In genomic region chr6:143408151-143408786, GRCh38 we compare ENCODE assay signal across 18 cellular contexts.
"Had no signal": no experiment of that assay in that cellular context is flagged by ENCODE, and none has a peak within 500 bp of the region (broad histone marks: within the 10 kb centered on the region; RNA-seq: fewer than 3 reads in every experiment).

No MANE protein-coding gene starts in this region.

- DNase-seq: activated CD4-positive, alpha-beta T cell treated with anti-CD3 and anti-CD28 coated beads, Interleukin-2, amount 50 U/mL, for 1 hour; activated naive CD4-positive, alpha-beta T cell; activated naive CD8-positive, alpha-beta T cell treated with anti-CD3 and anti-CD28 coated beads, Interleukin-2, amount 10 ng/mL, durations not matched to agents 7 days and 5 days; dermis blood vessel endothelial cell; effector memory CD8-positive, alpha-beta T cell; gastrocnemius medialis; heart left ventricle; immature natural killer cell; left colon; lower lobe of right lung; nephron progenitor cell; occipital lobe; sigmoid colon; stimulated activated CD4-positive, alpha-beta T cell treated with anti-CD3 and anti-CD28 coated beads, Interleukin-1b, Interleukin-23, amount 100 ng/mL, for 48 hours; stomach; testis; upper lobe of right lung had no signal

- H3K4me3 ChIP-seq: gastrocnemius medialis, heart left ventricle, lower lobe of right lung, sigmoid colon, stomach, testis, upper lobe of right lung had no signal

- H3K4me1 ChIP-seq: gastrocnemius medialis, heart left ventricle, lower lobe of right lung, sigmoid colon, testis, upper lobe of right lung had no signal

- H3K36me3 ChIP-seq: gastrocnemius medialis, heart left ventricle, lower lobe of right lung, sigmoid colon, stomach, upper lobe of right lung had no signal

- H3K27ac ChIP-seq: epithelial cell of prostate, gastrocnemius medialis, heart left ventricle, lower lobe of right lung, sigmoid colon, stomach, testis, upper lobe of right lung had no signal

- H3K27me3 ChIP-seq: gastrocnemius medialis, heart left ventricle, sigmoid colon, stomach, testis, upper lobe of right lung had no signal

- ATAC-seq: effector memory CD8-positive, alpha-beta T cell; gastrocnemius medialis; heart left ventricle; left colon; lower lobe of right lung; upper lobe of right lung had no signal

- H3K9me3 ChIP-seq: gastrocnemius medialis, heart left ventricle, lower lobe of right lung, sigmoid colon, stomach, testis, upper lobe of right lung had no signal
